Comparison of ENCODE assay signal across 16 cellular contexts in the genomic region with DNA sequence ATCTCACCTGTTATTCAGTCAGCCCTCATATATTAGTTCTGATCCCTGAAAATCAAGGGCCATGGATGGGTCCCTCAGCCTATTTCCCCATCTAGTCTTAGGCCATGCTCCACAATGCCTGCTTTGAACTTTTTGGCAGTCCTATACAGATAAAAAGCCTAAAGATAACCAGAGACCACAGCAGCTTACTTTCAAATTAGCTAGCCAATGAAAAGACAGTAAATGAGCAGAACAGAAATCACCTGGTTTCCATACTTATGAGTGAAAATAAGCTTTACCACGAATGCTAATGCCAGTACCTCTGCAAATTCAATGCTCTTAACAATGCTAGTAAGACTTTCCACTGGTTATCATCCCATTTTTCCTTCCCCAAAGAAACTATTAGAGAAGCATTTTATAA.
DNase-seq lines count a peak whose midpoint lies in the region; ATAC-seq and TF ChIP-seq lines count a peak whose summit lies in the region.
"Had no signal": no experiment of that assay in that cellular context is flagged by ENCODE, and none has a peak within 500 bp of the region (broad histone marks: within the 10 kb centered on the region; RNA-seq: fewer than 3 reads in every experiment).

No MANE protein-coding gene starts in this region.

- no peaks in the 10 kb centered on the region for H4K20me1 ChIP-seq in KMS-11 (ENCODE audit: insufficient read depth)

- ATAC-seq in GM19463 (IDR thresholded peaks at IDR 0.05; ENCODE audit: unreplicated experiment) (peak; percentile 60), HG02798 (IDR thresholded peaks at IDR 0.05; ENCODE audit: poor library complexity, unreplicated experiment) (peak; percentile 48), GM18868 (IDR thresholded peaks at IDR 0.05; ENCODE audit: unreplicated experiment) (no peak)

- H3K4me1 ChIP-seq in KMS-11 (ENCODE audit: low read depth, poor library complexity, severe bottlenecking): peaks cover 17% of the 10 kb centered on the region

- no peak overlapping the region for H3K27ac ChIP-seq in KMS-11

- peak overlapping the region; percentile 21 for H3K4me2 ChIP-seq in KMS-11

- no peak overlapping the region for H3K4me3 ChIP-seq in KMS-11 (IDR thresholded peaks at IDR 0.05; ENCODE audit: insufficient read depth, low read depth, low read length)

- no peaks in the 10 kb centered on the region for H3K27me3 ChIP-seq in KMS-11 (ENCODE audit: insufficient read depth, low read depth)

- no peaks in the 10 kb centered on the region for H3K36me3 ChIP-seq in KMS-11 (ENCODE audit: insufficient read depth)

- no peak overlapping the region for H3K9ac ChIP-seq in KMS-11

- DNase-seq in RPMI8226 (peak; percentile 9), NCI-H1048 (lab: John Stamatoyannopoulos, UW) (no peak), NCI-H446 treated with DMSO at 0.1 percent for 48 hours (lab: John Stamatoyannopoulos, UW) (no peak), NCI-H2227 treated with DMSO at 0.1 percent for 48 hours (lab: John Stamatoyannopoulos, UW) (no peak)
- DNase-seq: ACHN; C1 segment of cervical spinal cord; Calu3; CD4-positive, alpha-beta T cell; DMS 273 treated with DMSO at 0.1 percent for 48 hours; GOT3; H9; Karpas-422 had no signal

- H3K79me2 ChIP-seq in KMS-11 (ENCODE audit: insufficient read depth, low read depth): no peaks in the 10 kb centered on the region

- H2AFZ ChIP-seq in KMS-11 (ENCODE audit: low read depth): no peak overlapping the region

- no peak for TF ChIP-seq CTCF in KMS-11 (conservative IDR thresholded peaks at IDR 0.05; ENCODE audit: low read depth, low read length)
